In genomic region chr10:76554478-76554877, GRCh38 we compare ENCODE assay signal across 18 cellular contexts.
DNase-seq lines count a peak whose midpoint lies in the region; FAIRE-seq and TF ChIP-seq lines count a peak whose summit lies in the region.
"Had no signal": no experiment of that assay in that cellular context is flagged by ENCODE, and none has a peak within 500 bp of the region (broad histone marks: within the 10 kb centered on the region; RNA-seq: fewer than 3 reads in every experiment).

No MANE protein-coding gene starts in this region.

- peak; percentile 28 for FAIRE-seq in HTR-8/SVneo (lab: Jason Lieb, UNC)
- FAIRE-seq: HepG2 had no signal

- H3F3A ChIP-seq in neural cell (ENCODE audit: insufficient read depth, low read length, poor library complexity, severe bottlenecking) = no peaks in the 10 kb centered on the region

- H3K36me3 ChIP-seq in neural cell (ENCODE audit: insufficient read depth, low read length) = no peaks in the 10 kb centered on the region
- H3K36me3 ChIP-seq in esophagus muscularis mucosa = no peaks in the 10 kb centered on the region
- H3K36me3 ChIP-seq: MG63, SJCRH30 had no signal

- intact Hi-C loops in esophagus muscularis mucosa (cut with DNase I) = no loop called here

- H3K9ac ChIP-seq in neural cell (ENCODE audit: low read length) = no peak overlapping the region

- H2AFZ ChIP-seq in neural cell (ENCODE audit: low read depth, low read length) = no peak overlapping the region

- DNase-seq in HTR-8/SVneo (ENCODE audit: insufficient read length, low spot score) = no peak
- no peak for DNase-seq in type B pancreatic cell (ENCODE audit: extremely low spot score, unreplicated experiment)
- no peak for DNase-seq in esophagus muscularis mucosa (ENCODE audit: extremely low spot score)
- no peak for DNase-seq in NCI-H446 (lab: John Stamatoyannopoulos, UW)
- no peak for DNase-seq in mesenteric fat pad (ENCODE audit: low spot score)
- DNase-seq: Caco-2; CD4-positive, CD25-positive, alpha-beta regulatory T cell; EL; NCI-H1092 treated with DMSO at 0.1 percent for 48 hours; NCI-H1694; NCI-H226; RPMI8226; SJCRH30 had no signal

- no peaks in the 10 kb centered on the region for H4K20me1 ChIP-seq in neural cell (ENCODE audit: insufficient read depth)

- TF ChIP-seq RAD21 in neural cell (conservative IDR thresholded peaks at IDR 0.05) = no peak

- H3K4me3 Mint-ChIP-seq in brain = no peak overlapping the region
- H3K4me3 Mint-ChIP-seq in type B pancreatic cell = no peak overlapping the region
- H3K4me3 Mint-ChIP-seq: B cell; CD4-positive, CD25-positive, alpha-beta regulatory T cell had no signal

- no peak overlapping the region for H3K4me2 ChIP-seq in neural cell (ENCODE audit: low read length)

- H3K27ac ChIP-seq in neural cell (ENCODE audit: low read length) = peak overlapping the region; percentile 34
- peak overlapping the region in 1 of 4 donors; percentile 24 for H3K27ac ChIP-seq in esophagus muscularis mucosa (replicated peaks in 1 of 4)
- H3K27ac ChIP-seq: SJCRH30 had no signal

- H3K4me1 Mint-ChIP-seq in brain = peaks cover 45% of the 10 kb centered on the region
- H3K4me1 Mint-ChIP-seq in type B pancreatic cell (ENCODE audit: unreplicated experiment) = peaks cover 53% of the 10 kb centered on the region
- H3K4me1 Mint-ChIP-seq: B cell; CD4-positive, CD25-positive, alpha-beta regulatory T cell had no signal

- no peak for TF ChIP-seq CTCF in brain (conservative IDR thresholded peaks at IDR 0.05)
- peak; percentile 38 for TF ChIP-seq CTCF in neural cell (IDR thresholded peaks at IDR 0.05; ENCODE audit: poor library complexity, severe bottlenecking)
- no peak for TF ChIP-seq CTCF in type B pancreatic cell (conservative IDR thresholded peaks at IDR 0.05)
- no peak for TF ChIP-seq CTCF in esophagus muscularis mucosa (IDR thresholded peaks at IDR 0.05)

- TF ChIP-seq EP300 in neural cell (conservative IDR thresholded peaks at IDR 0.05; ENCODE audit: poor library complexity, severe bottlenecking) (no peak), esophagus muscularis mucosa (IDR thresholded peaks at IDR 0.05) (no peak)

- H3K36me3 Mint-ChIP-seq in brain (no peaks in the 10 kb centered on the region), type B pancreatic cell (peaks cover 3% of the 10 kb centered on the region)
- H3K36me3 Mint-ChIP-seq: CD4-positive, CD25-positive, alpha-beta regulatory T cell had no signal

- H3K4me3 ChIP-seq in neural cell (ENCODE audit: low read length) (no peak overlapping the region), esophagus muscularis mucosa (no peak overlapping the region)
- H3K4me3 ChIP-seq: MG63, SJCRH30 had no signal

- peaks cover 12 to 36% (median 27%) of the 10 kb centered on the region in 4 donors for H3K4me1 ChIP-seq in esophagus muscularis mucosa
- H3K4me1 ChIP-seq: SJCRH30 had no signal

- no peaks in the 10 kb centered on the region for H3K9me3 ChIP-seq in neural cell (ENCODE audit: low read length)
- no peaks in the 10 kb centered on the region for H3K9me3 ChIP-seq in esophagus muscularis mucosa
- H3K9me3 ChIP-seq: Caco-2, MG63, SJCRH30 had no signal

- 79% methylated on average over 6 of the region's 6 CpGs for WGBS in esophagus muscularis mucosa

- H3K79me2 ChIP-seq in neural cell (replicated peaks; ENCODE audit: insufficient read depth, low read length) = no peaks in the 10 kb centered on the region

- H3K27ac Mint-ChIP-seq in brain (peak overlapping the region in 3 of 5 experiments; percentile 51 to 93 (median 84)), type B pancreatic cell (peak overlapping the region; percentile 20)
- H3K27ac Mint-ChIP-seq: B cell; CD4-positive, CD25-positive, alpha-beta regulatory T cell had no signal

- H3K27me3 ChIP-seq in neural cell (ENCODE audit: insufficient read depth, low read depth, low read length) (no peaks in the 10 kb centered on the region), esophagus muscularis mucosa (no peaks in the 10 kb centered on the region)
- H3K27me3 ChIP-seq: MG63 had no signal

- H3K27me3 Mint-ChIP-seq in brain = peaks cover under 1% of the 10 kb centered on the region
- H3K27me3 Mint-ChIP-seq in type B pancreatic cell = peaks cover 27% of the 10 kb centered on the region

- no peaks in the 10 kb centered on the region for H3K9me2 ChIP-seq in neural cell (ENCODE audit: insufficient read depth, low read length)

- H3K9me3 Mint-ChIP-seq in brain = peaks cover 0 to 2% (median 0%) of the 10 kb centered on the region in 5 experiments
- H3K9me3 Mint-ChIP-seq in type B pancreatic cell = no peaks in the 10 kb centered on the region

- no peak for TF ChIP-seq POLR2A in esophagus muscularis mucosa (IDR thresholded peaks at IDR 0.05; ENCODE audit: low read depth)

TF ChIP-seq in neural cell, 6 proteins besides CTCF, POLR2A, EP300 and RAD21:
- TF ChIP-seq REST (IDR thresholded peaks at IDR 0.05; ENCODE audit: borderline replicate concordance) = no peak
- no peak for TF ChIP-seq TAF1 (IDR thresholded peaks at IDR 0.05; ENCODE audit: low read depth)
- TF ChIP-seq POLR2AphosphoS5 (IDR thresholded peaks at IDR 0.05) = no peak
- no peak for TF ChIP-seq MXI1 (conservative IDR thresholded peaks at IDR 0.05; ENCODE audit: poor library complexity, severe bottlenecking)
- no peak for TF ChIP-seq EZH2 (IDR thresholded peaks at IDR 0.05; ENCODE audit: borderline replicate concordance, insufficient read depth, low read length, poor library complexity, severe bottlenecking)
- TF ChIP-seq SMC3 (conservative IDR thresholded peaks at IDR 0.05; ENCODE audit: poor library complexity) = peak; percentile 33
